Comparison of ENCODE assay signal across 1 cellular context in genomic region chr19:55549500-55550320, GRCh38.
TF ChIP-seq lines count a peak whose summit lies in the region.

No MANE protein-coding gene starts in this region.

TF ChIP-seq in HepG2, 621 proteins besides CTCF, POLR2A, EP300 and RAD21 (continued from another document and continues in another):
- TF ChIP-seq ZNF770 (CRISPR knock-in tag; IDR thresholded peaks at IDR 0.05) (peak; percentile 86), ZNF691 (CRISPR knock-in tag; IDR thresholded peaks at IDR 0.05; ENCODE audit: borderline replicate concordance, low read depth) (0 out of 2 replicates have a peak, but pooled peaks have one; percentile 19), ZSCAN31 (CRISPR knock-in tag; IDR thresholded peaks at IDR 0.05; ENCODE audit: low read depth) (no peak), HOXA5 (CRISPR knock-in tag; IDR thresholded peaks at IDR 0.05) (no peak), ZNF383 (CRISPR knock-in tag; IDR thresholded peaks at IDR 0.05; ENCODE audit: borderline replicate concordance) (peak; percentile 39; the same call in 1 of the 2 replicates), HHEX (CRISPR knock-in tag; IDR thresholded peaks at IDR 0.05) (no peak), MED13 (CRISPR knock-in tag; IDR thresholded peaks at IDR 0.05) (no peak), BATF2 (CRISPR knock-in tag; IDR thresholded peaks at IDR 0.05) (no peak), AHR (CRISPR knock-in tag; IDR thresholded peaks at IDR 0.05) (peak; percentile 28; the same call in 1 of the 2 replicates), ZNF660 (CRISPR knock-in tag; IDR thresholded peaks at IDR 0.05; ENCODE audit: borderline replicate concordance, low read depth) (no peak), FOXA3 (CRISPR knock-in tag; IDR thresholded peaks at IDR 0.05) (peak; percentile 78; the same call in 1 of the 2 replicates), GATAD2A (CRISPR knock-in tag; IDR thresholded peaks at IDR 0.05) (peak; percentile 54; the same call in 1 of the 2 replicates), SATB2 (CRISPR knock-in tag; IDR thresholded peaks at IDR 0.05) (no peak), HNRNPH1 (optimal IDR thresholded peaks at IDR 0.05; ENCODE audit: low read depth, low read length) (no peak), FOXO1 (CRISPR knock-in tag; IDR thresholded peaks at IDR 0.05) (peak; percentile 15; the same call in 1 of the 2 replicates), SSRP1 (CRISPR knock-in tag; IDR thresholded peaks at IDR 0.05) (no peak), ZNF432 (CRISPR knock-in tag; IDR thresholded peaks at IDR 0.05; ENCODE audit: borderline replicate concordance) (no peak), SRF (IDR thresholded peaks at IDR 0.05; ENCODE audit: low read depth, low read length) (no peak), SMAD3 (CRISPR knock-in tag; IDR thresholded peaks at IDR 0.05) (no peak), HDAC6 (IDR thresholded peaks at IDR 0.05; ENCODE audit: low read depth, low read length) (no peak), HBP1 (CRISPR knock-in tag; IDR thresholded peaks at IDR 0.05; ENCODE audit: low read depth) (no peak), TP53 (CRISPR knock-in tag; conservative IDR thresholded peaks at IDR 0.05) (no peak), ZNF720 (CRISPR knock-in tag; IDR thresholded peaks at IDR 0.05) (no peak), TFDP1 (CRISPR knock-in tag; IDR thresholded peaks at IDR 0.05; ENCODE audit: borderline replicate concordance) (no peak), TFDP2 (CRISPR knock-in tag; IDR thresholded peaks at IDR 0.05) (no peak), E2F2 (CRISPR knock-in tag; IDR thresholded peaks at IDR 0.05; ENCODE audit: borderline replicate concordance) (no peak), ZBTB34 (CRISPR knock-in tag; IDR thresholded peaks at IDR 0.05) (no peak), ISL2 (CRISPR knock-in tag; IDR thresholded peaks at IDR 0.05) (no peak), PTBP1 (IDR thresholded peaks at IDR 0.05; ENCODE audit: low read depth, low read length, poor library complexity, severe bottlenecking) (no peak), USF2 (IDR thresholded peaks at IDR 0.05; ENCODE audit: low read depth, low read length) (no peak), USF2 (CRISPR knock-in tag; IDR thresholded peaks at IDR 0.05; ENCODE audit: borderline replicate concordance) (no peak), CEBPB (IDR thresholded peaks at IDR 0.05; ENCODE audit: borderline replicate concordance, low read depth, low read length) (no peak), SNRNP70 (IDR thresholded peaks at IDR 0.05; ENCODE audit: low read depth, low read length) (no peak), PAXIP1 (CRISPR knock-in tag; conservative IDR thresholded peaks at IDR 0.05) (0 out of 2 replicates have a peak, but pooled peaks have one; percentile 36), CHD4 (IDR thresholded peaks at IDR 0.05; ENCODE audit: borderline replicate concordance, low read length) (no peak), SAP130 (CRISPR knock-in tag; IDR thresholded peaks at IDR 0.05; ENCODE audit: low read depth) (peak; percentile 16), ZNF557 (CRISPR knock-in tag; IDR thresholded peaks at IDR 0.05) (no peak), ZNF207 (IDR thresholded peaks at IDR 0.05; ENCODE audit: borderline replicate concordance) (no peak), ZNF577 (CRISPR knock-in tag; IDR thresholded peaks at IDR 0.05; ENCODE audit: borderline replicate concordance, low read depth) (no peak), ZNF17 (CRISPR knock-in tag; IDR thresholded peaks at IDR 0.05) (no peak), ONECUT2 (CRISPR knock-in tag; IDR thresholded peaks at IDR 0.05) (no peak), DNMT1 (CRISPR knock-in tag; IDR thresholded peaks at IDR 0.05) (no peak), RXRB (CRISPR knock-in tag; IDR thresholded peaks at IDR 0.05; ENCODE audit: borderline replicate concordance) (no peak), ZNF10 (CRISPR knock-in tag; IDR thresholded peaks at IDR 0.05; ENCODE audit: borderline replicate concordance, low read depth) (no peak), RORA (CRISPR knock-in tag; IDR thresholded peaks at IDR 0.05) (no peak), ZBTB8A (CRISPR knock-in tag; IDR thresholded peaks at IDR 0.05; ENCODE audit: borderline replicate concordance, low read depth) (no peak), ZNF547 (CRISPR knock-in tag; IDR thresholded peaks at IDR 0.05) (no peak), ETV6 (CRISPR knock-in tag; conservative IDR thresholded peaks at IDR 0.05) (0 out of 2 replicates have a peak, but pooled peaks have one; percentile 25), ZC3H13 (CRISPR knock-in tag; IDR thresholded peaks at IDR 0.05) (no peak), NONO (IDR thresholded peaks at IDR 0.05) (no peak), NONO (CRISPR knock-in tag; conservative IDR thresholded peaks at IDR 0.05) (no peak), IRF2 (CRISPR knock-in tag; IDR thresholded peaks at IDR 0.05) (no peak)
